In the genomic region with DNA sequence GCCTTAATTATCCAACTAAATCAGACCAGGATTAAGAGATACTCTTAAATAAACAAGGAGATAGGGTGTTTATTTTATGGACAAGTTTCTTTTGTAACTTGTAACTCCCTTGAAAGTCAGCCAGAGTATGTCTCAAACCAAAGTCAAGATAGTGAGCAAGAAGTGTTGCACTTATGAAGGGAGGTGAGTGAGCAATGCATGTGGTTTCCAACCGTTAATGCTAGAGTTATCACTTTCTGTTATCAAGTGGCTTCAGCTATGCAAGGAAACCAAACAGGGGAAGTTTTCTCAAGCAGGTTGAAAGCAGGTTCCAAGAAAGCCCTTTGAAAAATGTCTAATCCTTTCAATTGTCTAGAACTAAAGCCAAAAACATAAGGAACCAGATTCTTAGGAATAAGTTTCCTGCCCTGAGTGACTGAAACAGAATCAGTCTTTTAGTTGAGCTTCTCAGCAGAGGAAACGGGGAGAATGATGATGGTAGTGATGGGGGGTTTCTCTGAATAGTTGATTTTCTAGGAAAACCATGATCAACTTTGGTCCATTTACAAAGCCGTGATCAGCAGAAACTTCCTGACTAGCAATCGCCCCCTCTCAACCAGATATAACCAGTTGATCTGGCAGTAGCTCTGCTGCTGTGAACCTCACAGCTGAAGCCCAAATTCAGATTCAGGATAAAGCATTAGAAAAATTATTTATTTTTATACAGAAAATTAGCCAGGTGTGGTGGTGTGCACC, we compare ENCODE assay signal across 9 cellular contexts.
DNase-seq lines count a peak whose midpoint lies in the region; ATAC-seq and TF ChIP-seq lines count a peak whose summit lies in the region.
"Had no signal": no experiment of that assay in that cellular context is flagged by ENCODE, and none has a peak within 500 bp of the region (broad histone marks: within the 10 kb centered on the region; RNA-seq: fewer than 3 reads in every experiment).

No MANE protein-coding gene starts in this region.

- H2BK5ac ChIP-seq in mesenchymal stem cell (ENCODE audit: low read depth, low read length, poor library complexity, severe bottlenecking) = no peak overlapping the region

- no peak overlapping the region for H4K91ac ChIP-seq in mesenchymal stem cell (ENCODE audit: low read length)

- intact Hi-C loops in testis (cut with DNase I; ENCODE audit: low total_unique reads) = no loop called here

- H3K9ac ChIP-seq in mesenchymal stem cell (ENCODE audit: low read length) = no peak overlapping the region

- H3K18ac ChIP-seq in mesenchymal stem cell (ENCODE audit: low read depth in 1 of 2, low read length in 2 of 2) = no peak overlapping the region

- DNase-seq in SKM-1 treated with dmso at 0.1 percent for 144 hours (lab: John Stamatoyannopoulos, UW; ENCODE audit: unreplicated experiment) (peak; percentile 41), mesenchymal stem cell (peak; percentile 54), hepatic stellate cell (ENCODE audit: low spot score) (no peak), testis (no peak), Peyer's patch (no peak)
- DNase-seq: NCI-H345, stomach had no signal

- TF ChIP-seq CTCF in testis (IDR thresholded peaks at IDR 0.05) = no peak
- TF ChIP-seq CTCF in Peyer's patch (IDR thresholded peaks at IDR 0.05) = no peak

- no peak overlapping the region for H3K14ac ChIP-seq in mesenchymal stem cell (ENCODE audit: low read length in 2 of 2)

- H3K27ac ChIP-seq in mesenchymal stem cell (ENCODE audit: low read length, poor library complexity, severe bottlenecking) = no peak overlapping the region
- no peak overlapping the region for H3K27ac ChIP-seq in testis
- no peak overlapping the region for H3K27ac ChIP-seq in Peyer's patch
- H3K27ac ChIP-seq: stomach had no signal

- peak; percentile 49 for ATAC-seq in GM18867 (IDR thresholded peaks at IDR 0.05; ENCODE audit: unreplicated experiment)
- peak; percentile 38 for ATAC-seq in HG03103 (IDR thresholded peaks at IDR 0.05; ENCODE audit: low read depth, unreplicated experiment)

- no peak overlapping the region for H2AK5ac ChIP-seq in mesenchymal stem cell (ENCODE audit: low read length, severe bottlenecking)

- H2AFZ ChIP-seq in mesenchymal stem cell (ENCODE audit: low read depth, low read length) = no peak overlapping the region

- H3K4ac ChIP-seq in mesenchymal stem cell (ENCODE audit: low read depth in 1 of 2, low read length in 2 of 2) = no peak overlapping the region

- H4K8ac ChIP-seq in mesenchymal stem cell (ENCODE audit: low read length) = no peak overlapping the region

- no peak overlapping the region for H2BK12ac ChIP-seq in mesenchymal stem cell (ENCODE audit: low read length in 2 of 2)

- no peaks in the 10 kb centered on the region for H3K79me1 ChIP-seq in mesenchymal stem cell (replicated peaks; ENCODE audit: low read length, poor library complexity, severe bottlenecking)

- H3K36me3 ChIP-seq in mesenchymal stem cell (ENCODE audit: control insufficient read depth in 1 of 2, insufficient read depth in 2 of 2, low read depth in 1 of 2, low read length in 2 of 2) (no peaks in the 10 kb centered on the region), testis (ENCODE audit: low read depth, missing control alignments) (no peaks in the 10 kb centered on the region), Peyer's patch (no peaks in the 10 kb centered on the region)
- H3K36me3 ChIP-seq: stomach had no signal

- no peaks in the 10 kb centered on the region for H3K9me3 ChIP-seq in mesenchymal stem cell (ENCODE audit: control insufficient read depth, low read length)
- no peaks in the 10 kb centered on the region for H3K9me3 ChIP-seq in testis
- no peaks in the 10 kb centered on the region for H3K9me3 ChIP-seq in Peyer's patch
- H3K9me3 ChIP-seq: stomach had no signal

- no peak overlapping the region for H2BK15ac ChIP-seq in mesenchymal stem cell (ENCODE audit: low read depth, poor library complexity, severe bottlenecking)

- H3K27me3 ChIP-seq in mesenchymal stem cell (ENCODE audit: control insufficient read depth in 1 of 2, insufficient read depth in 1 of 2, low read length in 2 of 2) = peaks cover 0 to 31% of the 10 kb centered on the region in 2 experiments
- H3K27me3 ChIP-seq in testis = no peaks in the 10 kb centered on the region
- H3K27me3 ChIP-seq in Peyer's patch = no peaks in the 10 kb centered on the region
- H3K27me3 ChIP-seq: stomach had no signal

- TF ChIP-seq POLR2A in testis (IDR thresholded peaks at IDR 0.05) (no peak), Peyer's patch (IDR thresholded peaks at IDR 0.05) (no peak)

- H3K23ac ChIP-seq in mesenchymal stem cell (ENCODE audit: low read length in 2 of 2) = no peak overlapping the region

- no peak overlapping the region for H3K4me2 ChIP-seq in mesenchymal stem cell (ENCODE audit: low read length, poor library complexity, severe bottlenecking)

- WGBS in mesenchymal stem cell = 67% methylated on average over 4 of the region's 4 CpGs
- WGBS in testis, 2 donors = 76% methylated on average over 4 of the region's 4 CpGs

- H3K4me1 ChIP-seq in mesenchymal stem cell (ENCODE audit: control insufficient read depth, insufficient read depth, low read depth, low read length) = peaks cover 4% of the 10 kb centered on the region
- H3K4me1 ChIP-seq in testis = no peaks in the 10 kb centered on the region
- H3K4me1 ChIP-seq in Peyer's patch = peaks cover 0 to 3% (median 0%) of the 10 kb centered on the region in 4 donors

- H3K4me3 ChIP-seq in mesenchymal stem cell (ENCODE audit: insufficient read depth in 1 of 2, low read depth in 1 of 2, low read length in 2 of 2) = no peak overlapping the region
- H3K4me3 ChIP-seq in testis = no peak overlapping the region
- no peak overlapping the region for H3K4me3 ChIP-seq in Peyer's patch
- H3K4me3 ChIP-seq: stomach had no signal

- H2BK120ac ChIP-seq in mesenchymal stem cell (ENCODE audit: low read depth, low read length) = no peak overlapping the region

Comparison
In these comparisons a context has a peak if more than half of its experiments do, and no peak if none do; other contexts are left out.
1. DNase-seq: peak in SKM-1 treated with dmso at 0.1 percent for 144 hours (single experiment) and mesenchymal stem cell (single experiment); none in hepatic stellate cell (single experiment), testis (single experiment) and Peyer's patch (0 of 3).